8 cellular contexts compared by ENCODE assay signal in the genomic region with DNA sequence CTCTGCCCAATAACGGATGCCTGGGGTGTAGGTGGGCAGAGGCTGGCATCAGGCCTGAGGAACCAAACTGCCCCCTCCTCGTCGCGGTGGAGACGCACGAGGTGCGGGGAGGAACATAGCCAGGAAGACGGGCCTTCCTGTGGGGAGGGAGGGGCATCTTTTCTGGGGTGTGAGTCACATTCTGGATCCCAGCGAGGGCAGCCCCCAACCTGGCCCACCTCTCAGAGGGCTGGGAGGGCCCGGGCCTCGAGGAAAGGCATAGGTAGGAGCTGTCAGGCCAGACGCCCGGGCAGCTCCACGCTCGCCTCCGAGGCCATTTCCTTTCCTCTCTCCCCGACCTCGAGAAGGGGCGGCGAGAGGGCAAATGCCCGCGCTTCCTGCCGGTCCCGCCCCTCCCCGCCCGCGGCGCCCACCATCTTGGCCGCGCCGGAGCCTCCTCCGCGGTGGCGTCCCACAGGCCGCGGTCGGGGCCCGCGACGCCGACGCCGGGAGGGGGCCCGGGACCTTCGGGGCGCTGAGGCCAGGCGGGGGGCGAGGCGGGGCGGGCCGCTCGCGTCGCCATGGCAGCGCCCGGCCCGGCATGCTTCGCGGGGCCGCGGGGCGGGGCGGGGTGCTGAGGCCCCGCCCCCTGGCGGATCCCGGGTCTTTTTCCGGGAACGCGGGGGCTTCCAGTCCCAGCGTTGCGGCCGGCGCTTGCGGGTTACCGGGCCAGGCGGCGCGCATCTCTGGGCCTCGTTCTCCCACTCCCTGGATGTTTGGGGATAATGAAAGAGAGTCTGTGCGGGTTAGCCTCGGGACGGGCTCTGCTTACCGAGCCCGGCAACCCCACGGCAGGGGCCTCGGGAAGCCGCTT. TPM values are rescaled to one million over a fixed set of nuclear protein-coding genes. Genes with fewer than 3 reads are reported as not detected.
DNase-seq lines count a peak whose midpoint lies in the region; ATAC-seq and TF ChIP-seq lines count a peak whose summit lies in the region.

No MANE protein-coding gene starts in this region.

- CTCF ChIA-PET in CD4-positive, alpha-beta memory T cell (lab: Charles Lee; ENCODE audit: partially characterized antibody) = interaction anchor here (1.1 to 6.0 kb wide), 2 partner anchors 12 to 14 kb away, joined by 3 to 23 read pairs; no protein-coding TSS in a partner anchor

- H3K9me3 Mint-ChIP-seq in CD4-positive, alpha-beta memory T cell = peaks cover 0 to 2% (median 0%) of the 10 kb centered on the region in 8 donors

- peak in 1 of 9 donors; percentile 5 for TF ChIP-seq CTCF in heart right ventricle (IDR thresholded peaks at IDR 0.05)
- TF ChIP-seq CTCF in upper lobe of left lung (IDR thresholded peaks at IDR 0.05) = peak in 3 of 6 experiments; percentile 7 to 20 (median 17)

- ATAC-seq in GM19467 (IDR thresholded peaks at IDR 0.05; ENCODE audit: unreplicated experiment) (peak; percentile 42), heart right ventricle (peak; percentile 68 to 83 (median 74)), upper lobe of left lung (ENCODE audit: low FRiP score in 2 of 2) (peak; percentile 63 to 92)

- peak in 1 of 4 donors; percentile 8 for TF ChIP-seq EP300 in upper lobe of left lung (IDR thresholded peaks at IDR 0.05)

- no peaks in the 10 kb centered on the region for H3K9me3 ChIP-seq in CD4-positive, alpha-beta memory T cell (ENCODE audit: control insufficient read depth in 1 of 2, low read length in 2 of 2)
- H3K9me3 ChIP-seq in heart right ventricle (no peaks in the 10 kb centered on the region), upper lobe of left lung (no peaks in the 10 kb centered on the region)

- H3K27ac ChIP-seq in CD4-positive, alpha-beta memory T cell (ENCODE audit: low read depth, low read length) = peak overlapping the region; percentile 92
- H3K27ac ChIP-seq in heart right ventricle = peak overlapping the region; percentile 96 to 100 (median 99)
- peak overlapping the region; percentile 97 to 99 (median 98) for H3K27ac ChIP-seq in upper lobe of left lung

- H3K27me3 Mint-ChIP-seq in CD4-positive, alpha-beta memory T cell = no peaks in the 10 kb centered on the region

- no peaks in the 10 kb centered on the region for H3K27me3 ChIP-seq in CD4-positive, alpha-beta memory T cell (ENCODE audit: insufficient read depth, low read length)
- no peaks in the 10 kb centered on the region for H3K27me3 ChIP-seq in heart right ventricle
- no peaks in the 10 kb centered on the region for H3K27me3 ChIP-seq in upper lobe of left lung

- peak overlapping the region; percentile 87 to 93 (median 89) for H3K4me3 Mint-ChIP-seq in CD4-positive, alpha-beta memory T cell

- POLR2A ChIA-PET in CD4-positive, alpha-beta memory T cell (lab: Charles Lee; ENCODE audit: partially characterized antibody) = interaction anchor here (0.6 to 5.4 kb wide), 9 partner anchors 13 to 1988 kb away, joined by 3 to 44 read pairs (median 4); partner anchors contain the start of genes DRC3, PEMT, RAI1 and SREBF1

- peaks cover 16 to 66% (median 34%) of the 10 kb centered on the region in 4 donors for H3K4me1 Mint-ChIP-seq in CD4-positive, alpha-beta memory T cell

- TF ChIP-seq POLR2A in upper lobe of left lung (IDR thresholded peaks at IDR 0.05) = peak in 3 of 4 donors; percentile 11 to 70 (median 43)

- H3K27ac Mint-ChIP-seq in CD4-positive, alpha-beta memory T cell = peak overlapping the region; percentile 97 to 99 (median 99)

- H3K4me3 ChIP-seq in CD4-positive, alpha-beta memory T cell (ENCODE audit: low read length in 2 of 2) = peak overlapping the region; percentile 38 to 63
- peak overlapping the region; percentile 71 for H3K4me3 ChIP-seq in Jurkat, Clone E6-1 (ENCODE audit: low read length)
- H3K4me3 ChIP-seq in heart right ventricle (peak overlapping the region; percentile 61 to 95 (median 77)), upper lobe of left lung (peak overlapping the region; percentile 65 to 81 (median 72))

- peaks cover 35% of the 10 kb centered on the region for H3K4me1 ChIP-seq in CD4-positive, alpha-beta memory T cell (ENCODE audit: insufficient read depth, low read length)
- peaks cover 52 to 96% (median 87%) of the 10 kb centered on the region in 9 donors for H3K4me1 ChIP-seq in heart right ventricle
- H3K4me1 ChIP-seq in upper lobe of left lung = peaks cover 51 to 85% (median 70%) of the 10 kb centered on the region in 4 donors

- DNase-seq in CD4-positive, alpha-beta memory T cell = peak; percentile 71 to 85 (median 77)
- DNase-seq in Jurkat, Clone E6-1 (ENCODE audit: low read depth, low spot score) = peak; percentile 45
- DNase-seq in SW 1271 (lab: John Stamatoyannopoulos, UW) (peak; percentile 78 to 79), heart right ventricle (peak; percentile 71 to 78), posterior cingulate gyrus (peak; percentile 63 to 97 (median 75)), upper lobe of left lung (peak; percentile 82 to 95)
- DNase-seq in activated naive CD8-positive, alpha-beta T cell treated with anti-CD3 and anti-CD28 coated beads, Interleukin-2, amount 50 U/mL, for 16 hours (ENCODE audit: low read depth, low spot score) = peak; percentile 42

- no peaks in the 10 kb centered on the region for H3K36me3 Mint-ChIP-seq in CD4-positive, alpha-beta memory T cell

- H3K36me3 ChIP-seq in CD4-positive, alpha-beta memory T cell (ENCODE audit: insufficient read depth, low read length) = no peaks in the 10 kb centered on the region
- H3K36me3 ChIP-seq in heart right ventricle (no peaks in the 10 kb centered on the region), upper lobe of left lung (no peaks in the 10 kb centered on the region)

- WGBS in heart right ventricle, 2 donors = 0% methylated on average over 74 to 86 of the region's 87 CpGs
- WGBS in upper lobe of left lung, 2 donors = 0 to 1% methylated on average over 3 to 38 of the region's 87 CpGs

- intact Hi-C loops in CD4-positive, alpha-beta memory T cell (cut with micrococcal nuclease) = loop anchor here (1.0 kb wide), 3 partner anchors 13 to 103 kb away; partner anchors contain the start of genes PEMT and RAI1
- intact Hi-C loops in heart right ventricle (cut with DNase I) = loop anchor here in 2 of 10 donors (2.0 to 5.0 kb wide), 2 partner anchors 40 to 48 kb away; no protein-coding TSS in a partner anchor
- intact Hi-C loops in posterior cingulate gyrus (cut with DNase I) = loop anchor here (5.0 kb wide), 1 partner anchor 98 kb away; no protein-coding TSS in a partner anchor

RNA-seq across cellular contexts. Expression of gene RAI1, which starts 13.2 kb away (rescaled TPM):
- 10 to 100 TPM; 15.4 to 19.5 TPM for total RNA-seq in CD4-positive, alpha-beta memory T cell
- polyA plus RNA-seq in CD4-positive, alpha-beta memory T cell = 1 to 10 TPM in 1 of 2 donors, under 1 TPM in 1; 0.35 to 4.0 TPM
- polyA plus RNA-seq in Jurkat, Clone E6-1 (2012; ENCODE audit: insufficient read depth, insufficient read length) = 16.2 TPM
- total RNA-seq in heart right ventricle (10 to 100 TPM; 15.8 to 32.0 (median 20.9) TPM), upper lobe of left lung (10 to 100 TPM; 33.8 to 76.6 (median 41.2) TPM)
- 10 to 100 TPM; 13.8 to 17.5 TPM for polyA plus RNA-seq in heart right ventricle

Comparison
In these comparisons a context has a peak if more than half of its experiments do, and no peak if none do; other contexts are left out.
1. Peak in every context shown above with its lines: DNase-seq, ATAC-seq, H3K4me3 ChIP-seq and H3K27ac ChIP-seq.